Comparison of ENCODE assay signal across 21 cellular contexts in genomic region chr18:31549416-31549815, GRCh38. TPM values are rescaled to one million over a fixed set of nuclear protein-coding genes. Genes with fewer than 3 reads are reported as not detected.
A peak's percentile ranks its signal among the peaks of the same experiment; 100 is the strongest.
DNase-seq lines count a peak whose midpoint lies in the region; ATAC-seq, FAIRE-seq and TF ChIP-seq lines count a peak whose summit lies in the region.
"Had no signal": no experiment of that assay in that cellular context is flagged by ENCODE, and none has a peak within 500 bp of the region (broad histone marks: within the 10 kb centered on the region; RNA-seq: fewer than 3 reads in every experiment).

No MANE protein-coding gene starts in this region.

- no peak overlapping the region for H3K4me2 ChIP-seq in GM12878 (ENCODE audit: control insufficient read depth, insufficient read depth)

- POLR2A ChIA-PET in GM12878 (lab: Charles Lee) = no interaction called here

- no peak for TF ChIP-seq EP300 in GM12878 (IDR thresholded peaks at IDR 0.05; ENCODE audit: borderline replicate concordance in 1 of 2, control insufficient read depth in 1 of 2, low read depth in 2 of 2, low read length in 2 of 2)

- H3K9ac ChIP-seq in HUES6 (ENCODE audit: low read length) (no peak overlapping the region), GM12878 (ENCODE audit: control insufficient read depth, insufficient read depth, low read length) (no peak overlapping the region)

- no peak for TF ChIP-seq RAD21 in GM12878 (IDR thresholded peaks at IDR 0.05; ENCODE audit: insufficient read depth, low read depth, low read length)

- in situ Hi-C loops in GM12878 (cut with MboI) = no loop called here

- no peak overlapping the region for H3K4me3 ChIP-seq in HUES6 (ENCODE audit: low read depth, low read length)
- no peak overlapping the region for H3K4me3 ChIP-seq in GM12878
- no peak overlapping the region for H3K4me3 ChIP-seq in muscle layer of duodenum (ENCODE audit: low read depth in 1 of 2, low read length in 2 of 2)
- H3K4me3 ChIP-seq: HAP-1 had no signal

- H3K27ac Mint-ChIP-seq in Calu3 (ENCODE audit: unreplicated experiment) (peak overlapping the region; percentile 2), immature natural killer cell (no peak overlapping the region)
- H3K27ac Mint-ChIP-seq in stimulated activated memory B cell treated with anti-CD40 and anti-IgM and Interleukin-4, amounts not matched to agents 10 μg/mL and 1 μg/mL and 100 μg/mL, for 72 hours = no peak overlapping the region
- H3K27ac Mint-ChIP-seq: CD4-positive, alpha-beta T cell; T-cell had no signal

- DNase-seq in Calu3 (no peak), GM12878 (ENCODE audit: low read depth, low spot score) (no peak), HuH-7.5 (ENCODE audit: low spot score) (no peak), immature natural killer cell (no peak)
- DNase-seq: CD4-positive, alpha-beta T cell; EL; NCI-H1048; NCI-H2081; NCI-H446 treated with DMSO at 0.1 percent for 48 hours; NCI-H82; SIG-M5; T-cell had no signal

- H3K27ac ChIP-seq in HUES6 (ENCODE audit: low read depth, low read length) (0 out of 2 replicates have a peak overlapping the region, but pooled peaks have one; percentile 25), GM12878 (ENCODE audit: control insufficient read depth, insufficient read depth) (no peak overlapping the region), muscle layer of duodenum (ENCODE audit: low read length) (peak overlapping the region; percentile 7)

- H3K4me1 Mint-ChIP-seq in Calu3 (ENCODE audit: low read depth, unreplicated experiment) (peaks cover 11% of the 10 kb centered on the region), immature natural killer cell (no peaks in the 10 kb centered on the region)
- no peaks in the 10 kb centered on the region for H3K4me1 Mint-ChIP-seq in stimulated activated memory B cell treated with anti-CD40 and anti-IgM and Interleukin-4, amounts not matched to agents 10 μg/mL and 1 μg/mL and 100 μg/mL, for 72 hours
- H3K4me1 Mint-ChIP-seq: T-cell had no signal

- no peak for TF ChIP-seq CTCF in Calu3 (IDR thresholded peaks at IDR 0.05; ENCODE audit: unreplicated experiment)
- no peak for TF ChIP-seq CTCF in GM12878 (IDR thresholded peaks at IDR 0.05 in 2 of 3, conservative IDR thresholded peaks at IDR 0.05 in 1 of 3; ENCODE audit: control insufficient read depth in 2 of 3, extremely low read depth in 1 of 3, insufficient read depth in 1 of 3, low read depth in 3 of 3, low read length in 3 of 3)

- intact Hi-C loops in Calu3 (cut with micrococcal nuclease; ENCODE audit: unreplicated experiment) = no loop called here
- intact Hi-C loops in GM12878 (cut with micrococcal nuclease; ENCODE audit: unreplicated experiment) = no loop called here

- H4K20me1 ChIP-seq in GM12878 (ENCODE audit: control insufficient read depth, insufficient read depth) = no peaks in the 10 kb centered on the region

- TF ChIP-seq POLR2A in GM12878 (IDR thresholded peaks at IDR 0.05; ENCODE audit: low read depth, low read length) = no peak

- SMC1A ChIA-PET in GM12878 (lab: Charles Lee; ENCODE audit: uncharacterized antibody, unreplicated experiment) = interaction anchor here (0.7 to 2.7 kb wide), 13 partner anchors 11 to 1634 kb away, joined by 3 to 18 read pairs (median 3); no protein-coding TSS in a partner anchor

- no peaks in the 10 kb centered on the region for H3K9me3 ChIP-seq in HUES6 (ENCODE audit: control insufficient read depth, insufficient read depth, low read depth, low read length)
- H3K9me3 ChIP-seq in GM12878 (replicated peaks; ENCODE audit: control insufficient read depth, insufficient read depth, low read length) = no peaks in the 10 kb centered on the region
- H3K9me3 ChIP-seq in muscle layer of duodenum (ENCODE audit: control insufficient read depth in 1 of 2, low read length in 2 of 2) = no peaks in the 10 kb centered on the region
- H3K9me3 ChIP-seq: HAP-1 had no signal

- H3K4me3 Mint-ChIP-seq in Calu3 (ENCODE audit: low read depth, unreplicated experiment) = no peak overlapping the region
- no peak overlapping the region for H3K4me3 Mint-ChIP-seq in stimulated activated memory B cell treated with anti-CD40 and anti-IgM and Interleukin-4, amounts not matched to agents 10 μg/mL and 1 μg/mL and 100 μg/mL, for 72 hours
- no peak overlapping the region for H3K4me3 Mint-ChIP-seq in immature natural killer cell
- H3K4me3 Mint-ChIP-seq: CD4-positive, alpha-beta T cell; T-cell had no signal

- BruUV-seq in Calu3 (replicated peaks; lab: Mats Ljungman, UMichigan) (no TSS peak), GM12878 (replicated peaks; lab: Mats Ljungman, UMichigan) (no TSS peak)

- H3K27me3 ChIP-seq in HUES6 (ENCODE audit: control insufficient read depth, insufficient read depth, low read length) = no peaks in the 10 kb centered on the region
- no peaks in the 10 kb centered on the region for H3K27me3 ChIP-seq in GM12878 (replicated peaks in 1 of 2; ENCODE audit: control insufficient read depth in 2 of 2, insufficient read depth in 2 of 2, low read length in 1 of 2)
- no peaks in the 10 kb centered on the region for H3K27me3 ChIP-seq in muscle layer of duodenum (ENCODE audit: low read depth, low read length)

- no peaks in the 10 kb centered on the region for H3K79me2 ChIP-seq in GM12878 (ENCODE audit: control insufficient read depth, insufficient read depth, low read length)

- RAD21 ChIA-PET in GM12878 (lab: Charles Lee; ENCODE audit: unreplicated experiment) = interaction anchor here (0.6 to 1.6 kb wide), 7 partner anchors 12 to 216 kb away, joined by 3 to 5 read pairs (median 3); no protein-coding TSS in a partner anchor

- H3K36me3 Mint-ChIP-seq in Calu3 (ENCODE audit: insufficient read depth, unreplicated experiment) (peaks cover 17% of the 10 kb centered on the region), immature natural killer cell (no peaks in the 10 kb centered on the region)
- no peaks in the 10 kb centered on the region for H3K36me3 Mint-ChIP-seq in stimulated activated memory B cell treated with anti-CD40 and anti-IgM and Interleukin-4, amounts not matched to agents 10 μg/mL and 1 μg/mL and 100 μg/mL, for 72 hours
- H3K36me3 Mint-ChIP-seq: T-cell had no signal

- 76% methylated on average over 4 of the region's 4 CpGs for WGBS in GM12878 (ENCODE audit: insufficient coverage, insufficient replicate concordance, low lambda C conversion rate, missing lambda C conversion rate)

- H3K36me3 ChIP-seq in HUES6 (ENCODE audit: control insufficient read depth, insufficient read depth, low read length) = peaks cover 27% of the 10 kb centered on the region
- peaks cover 1 to 9% of the 10 kb centered on the region in 2 experiments; a peak in 3 of 4 replicates for H3K36me3 ChIP-seq in GM12878 (ENCODE audit: control insufficient read depth in 2 of 2, insufficient read depth in 2 of 2, low read length in 1 of 2)
- no peaks in the 10 kb centered on the region for H3K36me3 ChIP-seq in muscle layer of duodenum (ENCODE audit: control insufficient read depth in 1 of 2, insufficient read depth in 2 of 2, low read length in 2 of 2)

- no peak for FAIRE-seq in GM12878 (lab: Jason Lieb, UNC)
- FAIRE-seq: A204.1 had no signal

- H3K27me3 Mint-ChIP-seq in Calu3 (ENCODE audit: unreplicated experiment) (no peaks in the 10 kb centered on the region), immature natural killer cell (ENCODE audit: low read depth in 3 of 3) (peaks cover 0 to 3% (median 0%) of the 10 kb centered on the region in 3 donors)
- H3K27me3 Mint-ChIP-seq in stimulated activated memory B cell treated with anti-CD40 and anti-IgM and Interleukin-4, amounts not matched to agents 10 μg/mL and 1 μg/mL and 100 μg/mL, for 72 hours = peaks cover 9% of the 10 kb centered on the region
- H3K27me3 Mint-ChIP-seq: CD4-positive, alpha-beta T cell had no signal

- CTCF ChIA-PET in Calu3 (lab: Charles Lee) = no interaction called here
- CTCF ChIA-PET in GM12878 (lab: Yijun Ruan, JAX) = interaction anchor here (0.6 to 4.3 kb wide), 11 partner anchors 11 to 587 kb away, joined by 3 to 22 read pairs (median 3); partner anchors contain the start of gene B4GALT6

- H3K4me1 ChIP-seq in HUES6 (ENCODE audit: control insufficient read depth, insufficient read depth, low read length) (peaks cover 15% of the 10 kb centered on the region), GM12878 (ENCODE audit: control insufficient read depth, insufficient read depth, low read length) (no peaks in the 10 kb centered on the region), muscle layer of duodenum (ENCODE audit: control insufficient read depth in 1 of 2, insufficient read depth in 2 of 2, low read length in 2 of 2) (no peaks in the 10 kb centered on the region)

- H3K9me3 Mint-ChIP-seq in Calu3 (ENCODE audit: low read depth, unreplicated experiment) (no peaks in the 10 kb centered on the region), immature natural killer cell (no peaks in the 10 kb centered on the region)
- H3K9me3 Mint-ChIP-seq in stimulated activated memory B cell treated with anti-CD40 and anti-IgM and Interleukin-4, amounts not matched to agents 10 μg/mL and 1 μg/mL and 100 μg/mL, for 72 hours = no peaks in the 10 kb centered on the region
- H3K9me3 Mint-ChIP-seq: CD4-positive, alpha-beta T cell; T-cell had no signal

- no peak overlapping the region for H2AFZ ChIP-seq in GM12878 (ENCODE audit: control insufficient read depth, low read depth, low read length)

- ATAC-seq in GM12878 = peak; percentile 51
- ATAC-seq in stimulated activated memory B cell treated with anti-CD40 and anti-IgM and Interleukin-4, amounts not matched to agents 10 μg/mL and 1 μg/mL and 100 μg/mL, for 72 hours = no peak
- ATAC-seq: SK-N-SH treated with all-trans-retinoic acid at 6 μM for 48 hours, T-cell had no signal

RNA-seq across cellular contexts. Expression of gene TTR, which starts 42.3 kb away (rescaled TPM):
- total RNA-seq in Calu3 (2022) = 0.87 and 1.7 TPM in 2 replicates
- not detected in 2 replicates for total RNA-seq in GM12878 (2013; cell fraction: nucleolus; rRNA removed)
- not detected in 2 replicates for total RNA-seq in GM12878 (2014; rRNA removed)
- not detected in 2 replicates for total RNA-seq in GM12878 (2014; rRNA removed; fragmentation: Illumina TruSeq; extraction: Trizol)
- 0.93 and 1.2 TPM in 2 replicates for total RNA-seq in GM12878 (2021)
- polyA plus RNA-seq in GM12878 (2011; ENCODE audit: low read depth) = not detected
- polyA plus RNA-seq in GM12878 (2011; rRNA removed) = not detected in 2 replicates
- polyA plus RNA-seq in GM12878 (2011; cell fraction: cytosol; rRNA removed) = not detected in 2 replicates
- polyA plus RNA-seq in GM12878 (2011; cell fraction: nucleus; rRNA removed) = not detected in 2 replicates
- polyA plus RNA-seq in GM12878 (2012) = not detected in 2 replicates
- not detected in 2 replicates for polyA plus RNA-seq in GM12878 (2014; fragmentation: Illumina TruSeq; extraction: Trizol)
- under 1 TPM in 1 of 2 experiments, not detected in 1; 0.05 TPM for polyA plus RNA-seq in GM12878 (2014; fragmentation: Nextera tagmentation; extraction: Ambion mirVana)
- not detected in 2 replicates for polyA plus RNA-seq in GM12878 (2014; rRNA removed)
- polyA plus RNA-seq in GM12878 (2016; fragmentation: Nextera tagmentation; extraction: Ambion mirVana) = not detected
- not detected in 2 replicates for polyA minus RNA-seq in GM12878 (2011; rRNA and poly(A)+ RNA removed)
- polyA minus RNA-seq in GM12878 (2011; cell fraction: cytosol; rRNA and poly(A)+ RNA removed) = not detected in 2 replicates
- polyA minus RNA-seq in GM12878 (2011; cell fraction: nucleus; rRNA and poly(A)+ RNA removed) = not detected in 2 replicates
- polyA plus RNA-seq in immature natural killer cell = not detected
- total RNA-seq: CD4-positive, alpha-beta T cell; M059J; RPMI7951 had no signal
- polyA plus RNA-seq: BJ had no signal

RNA-seq across cellular contexts. Expression of gene DSG2, which starts 51.4 kb away (rescaled TPM):
- 194 and 196 TPM in 2 replicates for total RNA-seq in Calu3 (2022)
- total RNA-seq in GM12878 (2013; cell fraction: nucleolus; rRNA removed) = 101 and 102 TPM in 2 replicates
- 23.7 and 26.1 TPM in 2 replicates for total RNA-seq in GM12878 (2014; rRNA removed)
- 35.7 and 39.3 TPM in 2 replicates for total RNA-seq in GM12878 (2014; rRNA removed; fragmentation: Illumina TruSeq; extraction: Trizol)
- 30.5 and 30.9 TPM in 2 replicates for total RNA-seq in GM12878 (2021)
- polyA plus RNA-seq in GM12878 (2011; ENCODE audit: low read depth) = 10.1 TPM
- polyA plus RNA-seq in GM12878 (2011; rRNA removed) = 40.5 and 48.9 TPM in 2 replicates
- 24.6 and 26.8 TPM in 2 replicates for polyA plus RNA-seq in GM12878 (2011; cell fraction: cytosol; rRNA removed)
- 8.8 and 10.6 TPM in 2 replicates for polyA plus RNA-seq in GM12878 (2011; cell fraction: nucleus; rRNA removed)
- polyA plus RNA-seq in GM12878 (2012) = 11.3 and 16.8 TPM in 2 replicates
- 46.2 and 53.5 TPM in 2 replicates for polyA plus RNA-seq in GM12878 (2014; fragmentation: Illumina TruSeq; extraction: Trizol)
- polyA plus RNA-seq in GM12878 (2014; fragmentation: Nextera tagmentation; extraction: Ambion mirVana) = 10 to 100 TPM; 11.7 to 12.7 TPM
- 23.1 and 28.5 TPM in 2 replicates for polyA plus RNA-seq in GM12878 (2014; rRNA removed)
- polyA plus RNA-seq in GM12878 (2016; fragmentation: Nextera tagmentation; extraction: Ambion mirVana) = 10 to 100 TPM; 25.2 to 27.4 TPM
- 34.2 and 41.7 TPM in 2 replicates for polyA minus RNA-seq in GM12878 (2011; rRNA and poly(A)+ RNA removed)
- 15.5 and 16.0 TPM in 2 replicates for polyA minus RNA-seq in GM12878 (2011; cell fraction: cytosol; rRNA and poly(A)+ RNA removed)
- polyA minus RNA-seq in GM12878 (2011; cell fraction: nucleus; rRNA and poly(A)+ RNA removed) = 7.5 and 12.2 TPM in 2 replicates
- polyA plus RNA-seq in immature natural killer cell = not detected
